ENCODE assay signal across 8 cellular contexts in the genomic region with DNA sequence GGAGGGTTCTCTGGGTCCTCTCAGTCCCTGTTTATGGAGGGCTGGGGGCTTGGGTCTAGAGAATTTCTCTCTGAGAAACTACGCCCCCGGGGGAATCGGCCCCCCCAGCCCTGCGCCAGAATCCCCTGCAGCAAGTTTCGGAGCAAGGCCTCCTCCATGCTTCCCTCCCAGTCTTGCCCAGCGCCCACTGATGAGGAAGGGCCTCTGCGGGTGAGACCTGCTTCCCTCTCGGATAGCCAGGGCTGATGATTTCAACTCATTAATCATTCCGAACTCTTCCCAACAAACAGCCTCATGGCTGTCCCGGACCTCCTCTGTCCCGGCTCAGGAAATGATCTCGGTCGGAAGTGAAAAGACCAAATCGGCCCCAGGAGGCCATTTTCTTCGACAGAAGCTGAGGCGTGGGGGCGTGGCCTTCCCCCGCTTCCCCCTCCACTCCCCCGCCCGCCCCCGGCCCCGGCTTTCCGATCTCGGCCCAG. TPM values are rescaled to one million over a fixed set of nuclear protein-coding genes. Genes with fewer than 3 reads are reported as not detected.
DNase-seq lines count a peak whose midpoint lies in the region; ATAC-seq and TF ChIP-seq lines count a peak whose summit lies in the region.

No MANE protein-coding gene starts in this region.

- H3K27ac ChIP-seq in OCI-LY1 (ENCODE audit: low read depth, low read length, poor library complexity, severe bottlenecking), result peak overlapping the region; percentile 83

- no peaks in the 10 kb centered on the region for H3K36me3 ChIP-seq in OCI-LY1 (ENCODE audit: insufficient read depth, low read length)

- H3F3A ChIP-seq in OCI-LY1 (ENCODE audit: insufficient read depth, low read length), result peaks cover 9% of the 10 kb centered on the region; the same call in 1 of the 2 replicates

- H4K20me1 ChIP-seq in OCI-LY1 (ENCODE audit: insufficient read depth, low read length), result no peaks in the 10 kb centered on the region

- H3K4me3 Mint-ChIP-seq in brain, result peak overlapping the region; percentile 94 to 96 (median 95)
- peak overlapping the region; percentile 98 for H3K4me3 Mint-ChIP-seq in stimulated activated naive B cell treated with anti-CD40 and anti-IgM and Interleukin-4, amounts not matched to agents 10 μg/mL and 1 μg/mL and 100 μg/mL, for 72 hours

- H3K79me2 ChIP-seq in OCI-LY1 (ENCODE audit: insufficient read depth, low read length), result no peaks in the 10 kb centered on the region

- no peaks in the 10 kb centered on the region for H3K27me3 ChIP-seq in OCI-LY1 (ENCODE audit: insufficient read depth, low read length)

- H3K9me2 ChIP-seq in OCI-LY1 (ENCODE audit: low read depth, low read length), result no peaks in the 10 kb centered on the region

- DNase-seq in ELR (ENCODE audit: low read depth) (peak; percentile 85), inferior parietal cortex (ENCODE audit: extremely low spot score) (peak; percentile 48), T-helper 9 cell (no peak)
- DNase-seq in stimulated activated naive B cell treated with anti-CD40 and anti-IgM and Interleukin-4, amounts not matched to agents 10 μg/mL and 1 μg/mL and 100 μg/mL, for 72 hours, result no peak

- peak overlapping the region; percentile 100 for H3K27ac Mint-ChIP-seq in brain
- peak overlapping the region; percentile 100 for H3K27ac Mint-ChIP-seq in stimulated activated naive B cell treated with anti-CD40 and anti-IgM and Interleukin-4, amounts not matched to agents 10 μg/mL and 1 μg/mL and 100 μg/mL, for 72 hours

- H3K9me3 ChIP-seq in OCI-LY1 (ENCODE audit: low read length), result no peaks in the 10 kb centered on the region

- peak overlapping the region; percentile 56 for H3K4me2 ChIP-seq in OCI-LY1 (ENCODE audit: low read length)

- ATAC-seq in HG02642 (IDR thresholded peaks at IDR 0.05; ENCODE audit: poor library complexity, unreplicated experiment) (peak; percentile 4), HG03342 (IDR thresholded peaks at IDR 0.05; ENCODE audit: unreplicated experiment) (no peak)
- ATAC-seq in stimulated activated naive B cell treated with anti-CD40 and anti-IgM and Interleukin-4, amounts not matched to agents 10 μg/mL and 1 μg/mL and 100 μg/mL, for 72 hours (replicated peaks), result peak; percentile 6 to 10

- peak overlapping the region; percentile 72 for H3K4me3 ChIP-seq in OCI-LY1 (ENCODE audit: low read depth, low read length, poor library complexity, severe bottlenecking)

- H3K9ac ChIP-seq in OCI-LY1 (ENCODE audit: low read length), result peak overlapping the region; percentile 63

- peaks cover 51% of the 10 kb centered on the region for H3K4me1 ChIP-seq in OCI-LY1 (ENCODE audit: insufficient read depth, low read length, severe bottlenecking)

- peaks cover 0 to 6% (median 0%) of the 10 kb centered on the region in 5 experiments for H3K9me3 Mint-ChIP-seq in brain
- no peaks in the 10 kb centered on the region for H3K9me3 Mint-ChIP-seq in stimulated activated naive B cell treated with anti-CD40 and anti-IgM and Interleukin-4, amounts not matched to agents 10 μg/mL and 1 μg/mL and 100 μg/mL, for 72 hours

- peaks cover 18% of the 10 kb centered on the region for H3K27me3 Mint-ChIP-seq in brain
- peaks cover 0 to 5% of the 10 kb centered on the region in 2 donors for H3K27me3 Mint-ChIP-seq in stimulated activated naive B cell treated with anti-CD40 and anti-IgM and Interleukin-4, amounts not matched to agents 10 μg/mL and 1 μg/mL and 100 μg/mL, for 72 hours

- TF ChIP-seq CTCF in OCI-LY1 (IDR thresholded peaks at IDR 0.05; ENCODE audit: low read length), result no peak
- no peak for TF ChIP-seq CTCF in brain (conservative IDR thresholded peaks at IDR 0.05)

- peaks cover 45% of the 10 kb centered on the region for H3K4me1 Mint-ChIP-seq in brain
- H3K4me1 Mint-ChIP-seq in stimulated activated naive B cell treated with anti-CD40 and anti-IgM and Interleukin-4, amounts not matched to agents 10 μg/mL and 1 μg/mL and 100 μg/mL, for 72 hours, result peaks cover 40 to 82% of the 10 kb centered on the region in 2 donors

- H3K36me3 Mint-ChIP-seq in brain, result peaks cover 7% of the 10 kb centered on the region
- H3K36me3 Mint-ChIP-seq in stimulated activated naive B cell treated with anti-CD40 and anti-IgM and Interleukin-4, amounts not matched to agents 10 μg/mL and 1 μg/mL and 100 μg/mL, for 72 hours, result peaks cover 17 to 36% of the 10 kb centered on the region in 2 donors

- peak overlapping the region; percentile 51; the same call in 1 of the 2 replicates for H2AFZ ChIP-seq in OCI-LY1 (ENCODE audit: low read length)

RNA-seq across cellular contexts. Expression of gene HEXIM1, which starts 1.1 kb away (rescaled TPM):
- 10.8 TPM for polyA plus RNA-seq in brain (ENCODE audit: insufficient read depth, low read depth, low replicate concordance)

RNA-seq across cellular contexts. Expression of gene ACBD4, which starts 11.7 kb away (rescaled TPM):
- polyA plus RNA-seq in brain (ENCODE audit: insufficient read depth, low read depth, low replicate concordance), result 7.6 TPM

RNA-seq across cellular contexts. Expression of gene HEXIM2, which starts 14.5 kb away (rescaled TPM):
- 17.2 TPM for polyA plus RNA-seq in brain (ENCODE audit: insufficient read depth, low read depth, low replicate concordance)

RNA-seq across cellular contexts. Expression of gene PLCD3, which starts 14.8 kb away (rescaled TPM):
- 35.8 TPM for polyA plus RNA-seq in brain (ENCODE audit: insufficient read depth, low read depth, low replicate concordance)

Comparison
In these comparisons a context has a peak if more than half of its experiments do, and no peak if none do; other contexts are left out.
1. DNase-seq: peak in ELR (single experiment) and inferior parietal cortex (single experiment); none in stimulated activated naive B cell treated with anti-CD40 and anti-IgM and Interleukin-4, amounts not matched to agents 10 μg/mL and 1 μg/mL and 100 μg/mL, for 72 hours (single experiment) and T-helper 9 cell (single experiment).